25 cellular contexts compared by ENCODE assay signal in the genomic region with DNA sequence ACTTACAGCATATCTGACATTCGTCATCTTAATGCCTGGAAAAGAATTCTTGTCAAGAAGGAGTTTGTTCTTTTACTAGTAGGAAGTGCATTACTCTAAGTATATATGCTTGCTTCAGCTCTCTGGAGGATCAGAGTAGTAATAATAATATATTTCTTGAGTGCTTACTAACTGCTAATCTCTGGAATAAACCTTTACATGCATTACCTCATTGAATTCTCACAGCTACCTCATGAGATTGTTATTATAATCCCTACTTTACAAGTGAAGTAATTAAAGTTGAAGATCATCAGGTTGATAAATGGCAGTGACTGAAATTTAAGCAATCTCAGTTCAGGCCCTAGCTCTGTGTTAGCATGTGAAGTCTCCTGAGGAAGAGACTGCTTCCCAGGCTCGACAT.
"Had no signal": no experiment of that assay in that cellular context is flagged by ENCODE, and none has a peak within 500 bp of the region (broad histone marks: within the 10 kb centered on the region; RNA-seq: fewer than 3 reads in every experiment).

No MANE protein-coding gene starts in this region.

- DNase-seq: colonic mucosa; cortex of kidney; effector CD8-positive, alpha-beta T cell; effector memory CD8-positive, alpha-beta T cell; endodermal cell; erythroblast; esophagus squamous epithelium; foreskin fibroblast; foreskin melanocyte; gastrocnemius medialis; glutamatergic neuron; head of caudate nucleus; heart right ventricle; hippocampal formation; islet precursor cell; kidney; kidney glomerular epithelial cell; left colon; lower lobe of right lung; mesenchymal stem cell; mucosa of descending colon had no signal

- FAIRE-seq: endometrium, kidney had no signal

- ATAC-seq: effector memory CD8-positive, alpha-beta T cell; esophagus mucosa; gastrocnemius medialis; left colon; left lobe of liver; lower lobe of right lung; mucosa of descending colon had no signal

- H3K27me3 ChIP-seq: colonic mucosa, esophagus squamous epithelium, gastrocnemius medialis, heart right ventricle had no signal

- H3K9me3 ChIP-seq: colonic mucosa, esophagus squamous epithelium, gastrocnemius medialis, heart right ventricle, lower lobe of right lung, mucosa of descending colon had no signal

- H3K4me3 ChIP-seq: colonic mucosa, esophagus squamous epithelium, gastrocnemius medialis, heart right ventricle, lower lobe of right lung, mucosa of descending colon had no signal

- H3K36me3 ChIP-seq: colonic mucosa, esophagus squamous epithelium, gastrocnemius medialis, heart right ventricle, lower lobe of right lung had no signal

- H3K27ac ChIP-seq: colonic mucosa, epithelial cell of prostate, gastrocnemius medialis, lower lobe of right lung had no signal

- H3K4me1 ChIP-seq: colonic mucosa, esophagus squamous epithelium, lower lobe of right lung had no signal
